8 cellular contexts compared by ENCODE assay signal in genomic region chr10:31490858-31491504, GRCh38.
DNase-seq lines count a peak whose midpoint lies in the region; ATAC-seq and TF ChIP-seq lines count a peak whose summit lies in the region.

No MANE protein-coding gene starts in this region.

- DNase-seq in AG20443 (ENCODE audit: low spot score), result peak; percentile 21
- peak; percentile 0 for DNase-seq in NCI-H69 (lab: John Stamatoyannopoulos, UW)
- DNase-seq in colonic mucosa, result no peak
- no peak for DNase-seq in memory B cell (ENCODE audit: low spot score in 2 of 2)
- no peak for DNase-seq in NCI-H524 treated with DMSO at 0.1 percent for 48 hours (lab: John Stamatoyannopoulos, UW)
- no peak for DNase-seq in COR-L47 (lab: John Stamatoyannopoulos, UW)
- DNase-seq in effector CD8-positive, alpha-beta T cell (lab: John Stamatoyannopoulos, UW), result no peak

- no peaks in the 10 kb centered on the region for H3K9me3 ChIP-seq in colonic mucosa

- intact Hi-C loops in colonic mucosa (cut with DNase I), result no loop called here

- peaks cover 10% of the 10 kb centered on the region for H3K9me3 Mint-ChIP-seq in memory B cell

- H3K4me1 ChIP-seq in colonic mucosa, result no peaks in the 10 kb centered on the region

- no peak overlapping the region for H3K4me3 ChIP-seq in colonic mucosa

- TF ChIP-seq CTCF in GM12874 (IDR thresholded peaks at IDR 0.05; ENCODE audit: insufficient read depth, low read depth, low read length), result peak; percentile 57
- peak; percentile 33 for TF ChIP-seq CTCF in colonic mucosa (IDR thresholded peaks at IDR 0.05)

- no peak overlapping the region for H3K27ac ChIP-seq in colonic mucosa

- H3K4me3 Mint-ChIP-seq in memory B cell, result no peak overlapping the region

- no peaks in the 10 kb centered on the region for H3K4me1 Mint-ChIP-seq in memory B cell

- H3K27me3 ChIP-seq in colonic mucosa, result no peaks in the 10 kb centered on the region

- no peak overlapping the region for H3K27ac Mint-ChIP-seq in memory B cell

- peaks cover 27% of the 10 kb centered on the region for H3K36me3 Mint-ChIP-seq in memory B cell

- no peak overlapping the region for H3K9ac ChIP-seq in colonic mucosa (ENCODE audit: low read depth in 2 of 2, low read length in 2 of 2)

- H3K27me3 Mint-ChIP-seq in memory B cell, result no peaks in the 10 kb centered on the region

- H3K36me3 ChIP-seq in colonic mucosa, result no peaks in the 10 kb centered on the region

- peak; percentile 27 for ATAC-seq in memory B cell (ENCODE audit: low read depth)

Comparison
In these comparisons a context has a peak if more than half of its experiments do, and no peak if none do; other contexts are left out.
1. DNase-seq: peak in AG20443 (single experiment) and NCI-H69 (single experiment); none in colonic mucosa (single experiment), memory B cell (0 of 2), NCI-H524 treated with DMSO at 0.1 percent for 48 hours (single experiment), COR-L47 (single experiment) and effector CD8-positive, alpha-beta T cell (single experiment).